ENCODE assay signal across 9 cellular contexts in the genomic region with DNA sequence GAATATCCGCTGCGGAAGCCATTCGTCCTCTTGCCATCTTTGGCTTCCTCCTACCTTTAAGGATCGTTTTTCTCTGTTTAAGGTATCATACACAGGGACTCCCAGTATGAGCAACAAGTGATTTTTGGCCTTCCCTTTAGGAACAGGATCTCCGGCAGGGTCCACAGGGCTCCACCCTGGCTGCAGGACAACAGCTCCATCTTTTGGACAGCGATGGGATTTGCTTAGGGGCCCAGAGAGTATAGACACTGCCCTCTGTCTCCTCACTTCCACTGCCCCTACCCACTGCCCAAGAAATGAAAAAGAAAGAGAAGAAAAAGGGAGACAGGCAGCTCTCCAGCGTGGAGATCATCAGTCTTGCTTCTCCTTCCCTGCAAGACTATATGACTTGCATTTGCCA.
DNase-seq lines count a peak whose midpoint lies in the region; ATAC-seq and TF ChIP-seq lines count a peak whose summit lies in the region.
"Had no signal": no experiment of that assay in that cellular context is flagged by ENCODE, and none has a peak within 500 bp of the region (broad histone marks: within the 10 kb centered on the region; RNA-seq: fewer than 3 reads in every experiment).

No MANE protein-coding gene starts in this region.

- peak; percentile 6 for DNase-seq in NCI-H1092 treated with DMSO at 0.1 percent for 48 hours (lab: John Stamatoyannopoulos, UW)
- no peak for DNase-seq in NCI-H1092 (lab: John Stamatoyannopoulos, UW)
- DNase-seq in HCT116 (ENCODE audit: low read depth, low spot score): peak; percentile 27
- peak; percentile 57 for DNase-seq in SK-MEL-5 (ENCODE audit: low read depth, low spot score)
- DNase-seq in foreskin keratinocyte: no peak
- no peak for DNase-seq in GM19238 (ENCODE audit: insufficient read length, low spot score)
- DNase-seq in ovary: no peak
- DNase-seq in cerebellar nuclear complex (lab: John Stamatoyannopoulos, UW): no peak
- DNase-seq: amniotic stem cell had no signal

- H3K9me3 ChIP-seq in HCT116 (ENCODE audit: control insufficient read depth in 1 of 2, insufficient read depth in 1 of 2, low read depth in 1 of 2, low read length in 2 of 2) (peaks cover 0 to 4% of the 10 kb centered on the region in 2 experiments; a peak in 1 of 4 replicates), ovary (no peaks in the 10 kb centered on the region)

- RAD21 ChIA-PET in HCT116 (lab: Charles Lee; ENCODE audit: low non-redundant PET in 1 of 2, low total read pairs in 2 of 2, uncharacterized antibody in 2 of 2, unreplicated experiment in 2 of 2): no interaction called here

- 78% methylated on average over 7 of the region's 7 CpGs for WGBS in ovary, 3 donors

- POLR2A ChIA-PET in HCT116 (lab: Charles Lee): no interaction called here

- intact Hi-C loops in HCT116 (cut with micrococcal nuclease): no loop called here
- intact Hi-C loops in ovary (cut with DNase I): no loop called here

- H3K27me3 ChIP-seq in HCT116 (ENCODE audit: insufficient read depth, low read length) (no peaks in the 10 kb centered on the region), foreskin keratinocyte (peaks cover 3% of the 10 kb centered on the region), ovary (no peaks in the 10 kb centered on the region)

- no peaks in the 10 kb centered on the region for H3K9me2 ChIP-seq in HCT116 (ENCODE audit: insufficient read depth)

- TF ChIP-seq CTCF in HCT116 (IDR thresholded peaks at IDR 0.05 in 2 of 3, conservative IDR thresholded peaks at IDR 0.05 in 1 of 3; ENCODE audit: borderline replicate concordance in 1 of 3, insufficient read depth in 1 of 3, low read depth in 2 of 3, low read length in 2 of 3): peak; percentile 60 to 72 (median 61)
- TF ChIP-seq CTCF in foreskin keratinocyte (conservative IDR thresholded peaks at IDR 0.05): peak; percentile 53
- TF ChIP-seq CTCF in ovary (IDR thresholded peaks at IDR 0.05): no peak

- H3K4me1 ChIP-seq in HCT116 (ENCODE audit: control insufficient read depth in 1 of 2, insufficient read depth in 2 of 2, low read length in 2 of 2) (no peaks in the 10 kb centered on the region), foreskin keratinocyte (no peaks in the 10 kb centered on the region), ovary (ENCODE audit: insufficient read depth) (no peaks in the 10 kb centered on the region)

- no peak overlapping the region for H3K4me3 ChIP-seq in HCT116 (replicated peaks in 1 of 2; ENCODE audit: low read depth in 1 of 2, low read length in 2 of 2)
- H3K4me3 ChIP-seq in ovary: no peak overlapping the region

- no peak overlapping the region for H2AFZ ChIP-seq in HCT116 (ENCODE audit: low read depth, low read length, poor library complexity, severe bottlenecking)

- CTCF ChIA-PET in HCT116 (lab: Charles Lee): no interaction called here

- ATAC-seq in HCT116 (peak; percentile 87), foreskin keratinocyte (peak; percentile 45)

- in situ Hi-C loops in SK-MEL-5 (cut with HindIII; ENCODE audit: low pct_unique_long_range_greater_than_20kb, low sequenced_read_pairs): no loop called here

- H3K4me2 ChIP-seq in HCT116 (ENCODE audit: low read length): no peak overlapping the region

- TF ChIP-seq POLR2A in HCT116 (IDR thresholded peaks at IDR 0.05; ENCODE audit: borderline replicate concordance, extremely low read depth, insufficient read depth, insufficient read length) (no peak), ovary (IDR thresholded peaks at IDR 0.05) (no peak)

- no peak overlapping the region for H3K9ac ChIP-seq in HCT116 (ENCODE audit: low read length)

- H4K20me1 ChIP-seq in HCT116 (ENCODE audit: insufficient read depth): no peaks in the 10 kb centered on the region

- H3K27ac ChIP-seq in HCT116 (ENCODE audit: low read depth, low read length): no peak overlapping the region
- H3K27ac ChIP-seq in foreskin keratinocyte: no peak overlapping the region
- no peak overlapping the region for H3K27ac ChIP-seq in ovary

- TF ChIP-seq RAD21 in HCT116 (IDR thresholded peaks at IDR 0.05; ENCODE audit: low read depth): peak; percentile 66

- no TSS peak for BruUV-seq in HCT116 (replicated peaks; lab: Mats Ljungman, UMichigan)

- H3K79me2 ChIP-seq in HCT116 (ENCODE audit: insufficient read depth, low read length): no peaks in the 10 kb centered on the region

- TF ChIP-seq EP300 in ovary (IDR thresholded peaks at IDR 0.05): no peak

- H3K36me3 ChIP-seq in HCT116 (ENCODE audit: control insufficient read depth in 1 of 2, insufficient read depth in 2 of 2, low read length in 2 of 2) (no peaks in the 10 kb centered on the region), ovary (no peaks in the 10 kb centered on the region)

TF ChIP-seq in HCT116, 20 proteins besides CTCF, POLR2A, EP300 and RAD21:
- TF ChIP-seq ELF1 (IDR thresholded peaks at IDR 0.05; ENCODE audit: borderline replicate concordance, low read depth) (no peak), FOSL1 (IDR thresholded peaks at IDR 0.05; ENCODE audit: low read depth) (no peak)

Comparison
In these comparisons a context has a peak if more than half of its experiments do, and no peak if none do; other contexts are left out.
1. DNase-seq: peak in NCI-H1092 treated with DMSO at 0.1 percent for 48 hours (single experiment), HCT116 (single experiment) and SK-MEL-5 (single experiment); none in NCI-H1092 (single experiment), foreskin keratinocyte (0 of 2), GM19238 (single experiment), ovary (0 of 5) and cerebellar nuclear complex (0 of 2).
2. CTCF ChIP-seq: peak in HCT116 (3 of 3) and foreskin keratinocyte (single experiment); none in ovary (0 of 3).